In the genomic region with DNA sequence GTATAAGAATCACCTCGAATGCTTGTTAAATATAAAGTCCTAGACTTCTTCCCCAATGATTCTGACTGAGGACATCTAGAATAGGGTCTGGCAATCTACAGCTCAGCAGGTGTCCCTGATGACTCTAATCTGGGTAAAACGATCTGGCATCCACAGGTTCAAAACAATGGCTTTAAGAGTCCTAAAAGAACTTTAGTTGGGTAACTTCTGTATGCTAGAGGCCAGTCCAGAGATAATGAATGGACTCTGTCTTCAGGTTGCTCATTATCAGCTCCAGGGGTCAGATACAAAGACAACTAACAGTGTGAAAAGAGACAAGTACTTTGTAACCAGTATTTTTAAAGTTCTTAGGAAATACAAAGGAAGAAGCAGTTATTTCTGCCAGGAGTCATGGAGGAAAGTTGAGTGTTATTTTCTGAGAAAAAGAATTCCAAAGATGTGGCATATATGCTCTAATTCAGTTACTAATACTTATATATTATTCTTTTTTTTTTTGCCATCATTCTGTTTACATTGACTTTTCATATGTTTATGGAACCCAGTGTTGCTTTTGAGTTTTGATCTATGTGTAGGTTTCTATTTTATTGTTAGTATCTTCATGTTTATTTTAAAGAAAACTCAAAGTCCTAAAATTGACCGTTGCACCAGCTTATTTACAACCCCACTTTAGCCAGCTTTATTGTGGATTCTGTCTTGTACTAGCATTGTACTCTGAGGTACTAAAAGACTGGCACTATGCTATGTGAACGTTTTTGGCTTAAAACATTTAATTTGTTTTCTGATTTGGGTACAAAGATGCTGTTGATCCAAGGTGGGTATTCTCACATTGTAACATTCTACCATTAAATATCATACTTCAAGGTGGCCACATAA, we compare ENCODE assay signal across 21 cellular contexts. TPM values are rescaled to one million over a fixed set of nuclear protein-coding genes. Genes with fewer than 3 reads are reported as not detected.
DNase-seq lines count a peak whose midpoint lies in the region; ATAC-seq and TF ChIP-seq lines count a peak whose summit lies in the region.
"Had no signal": no experiment of that assay in that cellular context is flagged by ENCODE, and none has a peak within 500 bp of the region (broad histone marks: within the 10 kb centered on the region; RNA-seq: fewer than 3 reads in every experiment).

No MANE protein-coding gene starts in this region.

- no peak for TF ChIP-seq RAD21 in liver (IDR thresholded peaks at IDR 0.05)

- intact Hi-C loops in activated CD4-positive, alpha-beta memory T cell treated with anti-CD3 and anti-CD28 coated beads for 36 hours (cut with micrococcal nuclease) = loop anchor here (10.0 kb wide), 1 partner anchor 654 kb away; no protein-coding TSS in a partner anchor

- no peak overlapping the region for H3K27ac ChIP-seq in liver (ENCODE audit: low read depth in 1 of 2, low read length in 2 of 2)
- H3K27ac ChIP-seq: body of pancreas, psoas muscle, stomach had no signal

- ATAC-seq in GM18505 (IDR thresholded peaks at IDR 0.05; ENCODE audit: unreplicated experiment) = no peak
- no peak for ATAC-seq in HG02642 (IDR thresholded peaks at IDR 0.05; ENCODE audit: poor library complexity, unreplicated experiment)
- ATAC-seq: body of pancreas had no signal

- WGBS in liver = 35% methylated on average over 4 of the region's 4 CpGs

- H3K9ac ChIP-seq in liver (ENCODE audit: low read depth in 1 of 2, low read length in 2 of 2) = no peak overlapping the region

- peak overlapping the region; percentile 19 for H3K27ac Mint-ChIP-seq in activated CD4-positive, alpha-beta memory T cell treated with anti-CD3 and anti-CD28 coated beads for 36 hours
- H3K27ac Mint-ChIP-seq: HFFc6, type B pancreatic cell had no signal

- H3K9me3 Mint-ChIP-seq in activated CD4-positive, alpha-beta memory T cell treated with anti-CD3 and anti-CD28 coated beads for 36 hours = no peaks in the 10 kb centered on the region
- H3K9me3 Mint-ChIP-seq: CD8-positive, alpha-beta memory T cell; HFFc6; type B pancreatic cell had no signal

- no peaks in the 10 kb centered on the region for H3K27me3 Mint-ChIP-seq in activated CD4-positive, alpha-beta memory T cell treated with anti-CD3 and anti-CD28 coated beads for 36 hours
- H3K27me3 Mint-ChIP-seq: CD8-positive, alpha-beta memory T cell had no signal

- H3K4me3 ChIP-seq in GM12865 (ENCODE audit: low read depth, low read length) (peak overlapping the region; percentile 72), liver (ENCODE audit: low read depth in 1 of 3, low read length in 3 of 3) (no peak overlapping the region), MG63 (no peak overlapping the region)
- H3K4me3 ChIP-seq: body of pancreas, psoas muscle, stomach had no signal

- H3K4me1 Mint-ChIP-seq in activated CD4-positive, alpha-beta memory T cell treated with anti-CD3 and anti-CD28 coated beads for 36 hours (ENCODE audit: low read depth) = peaks cover 39% of the 10 kb centered on the region

- peak; percentile 50 for TF ChIP-seq POLR2A in GM18505 (IDR thresholded peaks at IDR 0.05; ENCODE audit: borderline replicate concordance, extremely low read depth, insufficient read depth, insufficient read length)

- H3K9me3 ChIP-seq in liver (ENCODE audit: control insufficient read depth in 4 of 4, low read length in 3 of 4) (no peaks in the 10 kb centered on the region), MG63 (no peaks in the 10 kb centered on the region)
- H3K9me3 ChIP-seq: body of pancreas, psoas muscle, stomach had no signal

- POLR2A ChIA-PET in activated CD4-positive, alpha-beta memory T cell treated with anti-CD3 and anti-CD28 coated beads for 36 hours (lab: Charles Lee) = no interaction called here

- TF ChIP-seq CTCF in GM12865 (IDR thresholded peaks at IDR 0.05; ENCODE audit: insufficient read depth, low read depth, low read length, missing control alignments) = no peak
- TF ChIP-seq CTCF in liver (IDR thresholded peaks at IDR 0.05; ENCODE audit: low read depth, low read length, missing input control) = no peak

- H3K4me1 ChIP-seq in liver (ENCODE audit: control insufficient read depth in 4 of 4, insufficient read depth in 4 of 4, low read length in 3 of 4) = peaks cover 0 to 8% (median 0%) of the 10 kb centered on the region in 4 donors
- H3K4me1 ChIP-seq: body of pancreas, stomach had no signal

- no peak overlapping the region for H3K4me3 Mint-ChIP-seq in activated CD4-positive, alpha-beta memory T cell treated with anti-CD3 and anti-CD28 coated beads for 36 hours
- H3K4me3 Mint-ChIP-seq: HFFc6, type B pancreatic cell had no signal

- H3K36me3 ChIP-seq in liver (ENCODE audit: control insufficient read depth in 4 of 4, insufficient read depth in 3 of 4, low read depth in 1 of 4, low read length in 3 of 4) (no peaks in the 10 kb centered on the region), MG63 (no peaks in the 10 kb centered on the region)
- H3K36me3 ChIP-seq: stomach had no signal

- H3K27me3 ChIP-seq in liver (ENCODE audit: control insufficient read depth in 4 of 4, insufficient read depth in 4 of 4, low read length in 3 of 4) (no peaks in the 10 kb centered on the region), MG63 (no peaks in the 10 kb centered on the region)
- H3K27me3 ChIP-seq: body of pancreas, stomach had no signal

- DNase-seq in GM12865 (ENCODE audit: low read depth) = no peak
- no peak for DNase-seq in activated CD4-positive, alpha-beta memory T cell treated with anti-CD3 and anti-CD28 coated beads for 36 hours
- no peak for DNase-seq in GM19240 (ENCODE audit: insufficient read length, low spot score)
- no peak for DNase-seq in MG63
- DNase-seq: activated T-cell treated with anti-CD3 and anti-CD28 coated beads, Interleukin-2, amount 50 U/mL, for 1 hour; body of pancreas; CD8-positive, alpha-beta memory T cell; glutamatergic neuron; HFFc6; NCI-H1417; NCI-H2107; NCI-H524; psoas muscle; stimulated activated CD4-positive, alpha-beta T cell treated with anti-CD3 and anti-CD28 coated beads, Interleukin-4, amount 100 ng/mL, for 1 hour; stomach; SW 1271 had no signal

- CTCF ChIA-PET in activated CD4-positive, alpha-beta memory T cell treated with anti-CD3 and anti-CD28 coated beads for 36 hours (lab: Charles Lee) = no interaction called here

- peaks cover 10% of the 10 kb centered on the region for H3K36me3 Mint-ChIP-seq in activated CD4-positive, alpha-beta memory T cell treated with anti-CD3 and anti-CD28 coated beads for 36 hours
- H3K36me3 Mint-ChIP-seq: type B pancreatic cell had no signal

TF ChIP-seq in liver, 16 proteins besides CTCF, POLR2A, EP300 and RAD21:
- no peak for TF ChIP-seq JUND (IDR thresholded peaks at IDR 0.05)
- peak; percentile 23 to 29 for TF ChIP-seq HNF4A (conservative IDR thresholded peaks at IDR 0.05)

RNA-seq across cellular contexts. Expression of gene GPR15, which starts 3.1 kb away (rescaled TPM):
- total RNA-seq in activated CD4-positive, alpha-beta memory T cell treated with anti-CD3 and anti-CD28 coated beads for 36 hours = 1 to 10 TPM; 2.8 to 3.0 TPM
- total RNA-seq in liver = under 1 TPM in 1 of 2 donors, not detected in 1; 0.08 TPM
- polyA plus RNA-seq in liver = under 1 TPM in 1 of 2 donors, not detected in 1; 0.10 TPM
- total RNA-seq in MG63 (2014; rRNA removed; shearing (Covaris generic); ENCODE audit: low replicate concordance) = not detected in 2 replicates
- total RNA-seq: body of pancreas, HFFc6, psoas muscle, stomach had no signal
- polyA plus RNA-seq: neural cell, psoas muscle had no signal

RNA-seq across cellular contexts. Expression of gene CLDND1, which starts 6.0 kb away (rescaled TPM):
- 100 to 1,000 TPM; 199 to 208 TPM for total RNA-seq in activated CD4-positive, alpha-beta memory T cell treated with anti-CD3 and anti-CD28 coated beads for 36 hours
- 10 to 100 TPM; 42.6 to 55.5 TPM for total RNA-seq in liver
- polyA plus RNA-seq in liver = 10 to 100 TPM; 21.8 to 31.5 TPM
- total RNA-seq in MG63 (2014; rRNA removed; shearing (Covaris generic); ENCODE audit: low replicate concordance) = 53.0 and 105 TPM in 2 replicates

RNA-seq across cellular contexts. Expression of gene OR5K2, which starts 31.2 kb away (rescaled TPM):
- not detected for total RNA-seq in activated CD4-positive, alpha-beta memory T cell treated with anti-CD3 and anti-CD28 coated beads for 36 hours
- not detected for total RNA-seq in liver
- not detected for polyA plus RNA-seq in liver
- not detected in 2 replicates for total RNA-seq in MG63 (2014; rRNA removed; shearing (Covaris generic); ENCODE audit: low replicate concordance)
- total RNA-seq: body of pancreas; CD8-positive, alpha-beta memory T cell; HFFc6; psoas muscle; stomach had no signal
- polyA plus RNA-seq: CD8-positive, alpha-beta memory T cell; neural cell; psoas muscle; stomach had no signal
